ENCODE assay signal across 19 cellular contexts in genomic region chr5:171946382-171946781, GRCh38.
A peak's percentile ranks its signal among the peaks of the same experiment; 100 is the strongest.
DNase-seq lines count a peak whose midpoint lies in the region; ATAC-seq and TF ChIP-seq lines count a peak whose summit lies in the region.
"Had no signal": no experiment of that assay in that cellular context is flagged by ENCODE, and none has a peak within 500 bp of the region (broad histone marks: within the 10 kb centered on the region; RNA-seq: fewer than 3 reads in every experiment).

No MANE protein-coding gene starts in this region.

- peaks cover 8% of the 10 kb centered on the region for H3K4me1 Mint-ChIP-seq in activated T-helper 2 cell treated with anti-CD3 and anti-CD28 coated beads, Interferon-gamma antibody, Interleukin-2, Interleukin-4, amounts not matched to agents 10 μg/mL and 5 μg/mL and 100 μg/mL, durations not matched to agents 14 hours and 24 hours and 36 hours (ENCODE audit: low read depth)

- no peak overlapping the region for H3K4me3 Mint-ChIP-seq in activated T-helper 2 cell treated with anti-CD3 and anti-CD28 coated beads, Interferon-gamma antibody, Interleukin-2, Interleukin-4, amounts not matched to agents 10 μg/mL and 5 μg/mL and 100 μg/mL, durations not matched to agents 14 hours and 24 hours and 36 hours (ENCODE audit: low read depth)
- H3K4me3 Mint-ChIP-seq: activated naive CD4-positive, alpha-beta T cell treated with anti-CD3 and anti-CD28 coated beads, Interleukin-2, amount 10 ng/mL, durations not matched to agents 7 days and 5 days; CD8-positive, alpha-beta memory T cell; IgD-negative memory B cell; natural killer cell treated with Interleukin-12 subunit alpha and Interleukin-12 subunit beta and Interleukin-15 and Interleukin-18, amount 100 ng/mL, for 72 hours had no signal

- no peaks in the 10 kb centered on the region for H3K27me3 Mint-ChIP-seq in activated T-helper 2 cell treated with anti-CD3 and anti-CD28 coated beads, Interferon-gamma antibody, Interleukin-2, Interleukin-4, amounts not matched to agents 10 μg/mL and 5 μg/mL and 100 μg/mL, durations not matched to agents 14 hours and 24 hours and 36 hours (ENCODE audit: low read depth)
- H3K27me3 Mint-ChIP-seq: activated naive CD4-positive, alpha-beta T cell treated with anti-CD3 and anti-CD28 coated beads, Interleukin-2, amount 10 ng/mL, durations not matched to agents 7 days and 5 days; CD8-positive, alpha-beta memory T cell; IgD-negative memory B cell; natural killer cell treated with Interleukin-12 subunit alpha and Interleukin-12 subunit beta and Interleukin-15 and Interleukin-18, amount 100 ng/mL, for 72 hours had no signal

- no peak overlapping the region for H3K4me3 ChIP-seq in fibroblast of villous mesenchyme (ENCODE audit: low read depth, low read length)
- no peak overlapping the region for H3K4me3 ChIP-seq in retinal pigment epithelial cell (ENCODE audit: low read length)
- H3K4me3 ChIP-seq: right atrium auricular region had no signal

- H3K27ac Mint-ChIP-seq in activated T-helper 2 cell treated with anti-CD3 and anti-CD28 coated beads, Interferon-gamma antibody, Interleukin-2, Interleukin-4, amounts not matched to agents 10 μg/mL and 5 μg/mL and 100 μg/mL, durations not matched to agents 14 hours and 24 hours and 36 hours: no peak overlapping the region
- H3K27ac Mint-ChIP-seq: activated naive CD4-positive, alpha-beta T cell treated with anti-CD3 and anti-CD28 coated beads, Interleukin-2, amount 10 ng/mL, durations not matched to agents 7 days and 5 days; natural killer cell treated with Interleukin-12 subunit alpha and Interleukin-12 subunit beta and Interleukin-15 and Interleukin-18, amount 100 ng/mL, for 72 hours had no signal

- H3K9me3 Mint-ChIP-seq in activated T-helper 2 cell treated with anti-CD3 and anti-CD28 coated beads, Interferon-gamma antibody, Interleukin-2, Interleukin-4, amounts not matched to agents 10 μg/mL and 5 μg/mL and 100 μg/mL, durations not matched to agents 14 hours and 24 hours and 36 hours: no peaks in the 10 kb centered on the region
- H3K9me3 Mint-ChIP-seq: activated naive CD4-positive, alpha-beta T cell treated with anti-CD3 and anti-CD28 coated beads, Interleukin-2, amount 10 ng/mL, durations not matched to agents 7 days and 5 days; CD8-positive, alpha-beta memory T cell; IgD-negative memory B cell; natural killer cell treated with Interleukin-12 subunit alpha and Interleukin-12 subunit beta and Interleukin-15 and Interleukin-18, amount 100 ng/mL, for 72 hours had no signal

- intact Hi-C loops in activated T-helper 2 cell treated with anti-CD3 and anti-CD28 coated beads, Interferon-gamma antibody, Interleukin-2, Interleukin-4, amounts not matched to agents 10 μg/mL and 5 μg/mL and 100 μg/mL, durations not matched to agents 14 hours and 24 hours and 36 hours (cut with micrococcal nuclease): no loop called here

- peak; percentile 47 for DNase-seq in EL
- DNase-seq in NCI-H226: peak; percentile 71
- DNase-seq in fibroblast of villous mesenchyme (ENCODE audit: low read depth): no peak
- DNase-seq in retinal pigment epithelial cell (ENCODE audit: low read depth): no peak
- no peak for DNase-seq in activated T-helper 2 cell treated with anti-CD3 and anti-CD28 coated beads, Interferon-gamma antibody, Interleukin-2, Interleukin-4, amounts not matched to agents 10 μg/mL and 5 μg/mL and 100 μg/mL, durations not matched to agents 14 hours and 24 hours and 36 hours (ENCODE audit: low spot score)
- DNase-seq in mesenteric fat pad (ENCODE audit: low spot score): no peak
- DNase-seq: activated naive CD4-positive, alpha-beta T cell treated with anti-CD3 and anti-CD28 coated beads, Interleukin-2, amount 10 ng/mL, durations not matched to agents 7 days and 5 days; brain microvascular endothelial cell; CD8-positive, alpha-beta memory T cell; foreskin melanocyte; GDM1; NCI-H1105; NCI-H2171; T-helper 2 cell had no signal

- no peak for ATAC-seq in GM21447 (IDR thresholded peaks at IDR 0.05; ENCODE audit: unreplicated experiment)
- ATAC-seq: natural killer cell treated with Interleukin-12 subunit alpha and Interleukin-12 subunit beta and Interleukin-15 and Interleukin-18, amount 100 ng/mL, for 72 hours; Right ventricle myocardium inferior had no signal

- no peaks in the 10 kb centered on the region for H3K36me3 Mint-ChIP-seq in activated T-helper 2 cell treated with anti-CD3 and anti-CD28 coated beads, Interferon-gamma antibody, Interleukin-2, Interleukin-4, amounts not matched to agents 10 μg/mL and 5 μg/mL and 100 μg/mL, durations not matched to agents 14 hours and 24 hours and 36 hours (ENCODE audit: low read depth)
- H3K36me3 Mint-ChIP-seq: activated naive CD4-positive, alpha-beta T cell treated with anti-CD3 and anti-CD28 coated beads, Interleukin-2, amount 10 ng/mL, durations not matched to agents 7 days and 5 days; natural killer cell treated with Interleukin-12 subunit alpha and Interleukin-12 subunit beta and Interleukin-15 and Interleukin-18, amount 100 ng/mL, for 72 hours had no signal

- TF ChIP-seq CTCF in fibroblast of villous mesenchyme (IDR thresholded peaks at IDR 0.05; ENCODE audit: insufficient read depth, low read depth, low read length) (peak; percentile 8), retinal pigment epithelial cell (conservative IDR thresholded peaks at IDR 0.05; ENCODE audit: low read depth, low read length) (peak; percentile 5)

Comparison
In these comparisons a context has a peak if more than half of its experiments do, and no peak if none do; other contexts are left out.
1. DNase-seq: peak in EL (single experiment) and NCI-H226 (single experiment); none in fibroblast of villous mesenchyme (single experiment), retinal pigment epithelial cell (single experiment), activated T-helper 2 cell treated with anti-CD3 and anti-CD28 coated beads, Interferon-gamma antibody, Interleukin-2, Interleukin-4, amounts not matched to agents 10 μg/mL and 5 μg/mL and 100 μg/mL, durations not matched to agents 14 hours and 24 hours and 36 hours (single experiment) and mesenteric fat pad (single experiment).